Comparison of ENCODE assay signal across 8 cellular contexts in the genomic region with DNA sequence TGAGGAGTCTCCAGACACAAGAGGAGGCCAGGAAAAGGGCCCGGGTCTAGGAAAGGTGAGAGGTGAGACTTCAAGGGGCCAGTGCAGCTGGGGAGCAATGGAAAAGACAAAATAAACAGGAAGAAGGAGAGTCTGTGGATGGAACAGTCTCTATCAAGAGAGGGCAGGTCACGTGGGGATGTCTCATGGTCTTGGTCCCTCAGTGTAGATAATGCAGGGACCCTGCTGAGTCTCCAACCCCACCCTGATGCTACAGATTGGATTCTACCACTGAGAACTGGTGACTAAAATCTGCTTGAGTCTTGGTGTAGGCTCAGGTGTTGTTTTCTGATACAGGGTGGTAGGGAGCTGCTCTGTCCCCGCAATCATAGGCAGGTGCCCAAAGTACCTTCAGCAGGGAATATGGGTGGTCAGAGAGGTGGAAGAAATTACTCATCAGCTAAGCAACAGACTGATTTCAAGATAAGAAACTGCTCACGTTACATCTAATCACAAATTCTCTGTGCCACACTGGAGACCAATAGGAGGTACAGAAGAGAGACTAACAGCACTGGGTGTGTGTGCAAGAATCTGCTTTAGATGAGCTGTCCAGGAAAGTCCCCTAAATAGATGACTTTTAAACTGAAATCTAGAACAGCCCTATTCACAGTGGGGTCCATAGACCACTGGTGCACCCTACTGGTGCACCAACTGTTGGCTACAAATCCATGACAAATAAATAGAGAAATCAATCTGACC.
DNase-seq lines count a peak whose midpoint lies in the region; ATAC-seq and TF ChIP-seq lines count a peak whose summit lies in the region.

No MANE protein-coding gene starts in this region.

- H3K4me2 ChIP-seq in PC-9 (no peak overlapping the region), hepatocyte (no peak overlapping the region)

- no peak overlapping the region for H3K4me3 ChIP-seq in PC-9
- H3K4me3 ChIP-seq in hepatocyte = no peak overlapping the region

- H3K9me3 ChIP-seq in PC-9 (ENCODE audit: insufficient read depth, low read depth) (no peaks in the 10 kb centered on the region), hepatocyte (ENCODE audit: low read depth) (no peaks in the 10 kb centered on the region)

- H2AFZ ChIP-seq in PC-9 = no peak overlapping the region
- no peak overlapping the region for H2AFZ ChIP-seq in hepatocyte

- DNase-seq in EL (peak; percentile 17), PC-9 (peak; percentile 23 to 48), hepatocyte (ENCODE audit: low spot score) (no peak), UCSD-AML1 (lab: John Stamatoyannopoulos, UW; ENCODE audit: unreplicated experiment) (no peak), NCI-H2081 treated with DMSO at 0.1 percent for 48 hours (lab: John Stamatoyannopoulos, UW) (no peak), NCI-H2029 (lab: John Stamatoyannopoulos, UW) (no peak), NCI-H2107 treated with DMSO at 0.1 percent for 48 hours (lab: John Stamatoyannopoulos, UW; ENCODE audit: unreplicated experiment) (no peak)

- POLR2A ChIA-PET in PC-9 (lab: Charles Lee; ENCODE audit: unreplicated experiment) = no interaction called here

- CTCF ChIA-PET in PC-9 (lab: Charles Lee) = interaction anchor here (0.6 to 0.9 kb wide), 3 partner anchors 82 to 111 kb away, joined by 4 to 9 read pairs (median 4); no protein-coding TSS in a partner anchor

- H3K36me3 ChIP-seq in PC-9 (ENCODE audit: low read depth) = no peaks in the 10 kb centered on the region
- H3K36me3 ChIP-seq in hepatocyte (replicated peaks; ENCODE audit: insufficient read depth, low read depth) = no peaks in the 10 kb centered on the region

- no TSS peak for BruUV-seq in PC-9 (replicated peaks; lab: Mats Ljungman, UMichigan)

- peak; percentile 76 for ATAC-seq in GM21619 (IDR thresholded peaks at IDR 0.05; ENCODE audit: unreplicated experiment)

- H3K27me3 ChIP-seq in PC-9 (ENCODE audit: insufficient read depth, low read depth) = no peaks in the 10 kb centered on the region
- no peaks in the 10 kb centered on the region for H3K27me3 ChIP-seq in hepatocyte

- H3K79me2 ChIP-seq in PC-9 (ENCODE audit: low read depth) (no peaks in the 10 kb centered on the region), hepatocyte (no peaks in the 10 kb centered on the region)

- H3K9me2 ChIP-seq in PC-9 (ENCODE audit: insufficient read depth) (no peaks in the 10 kb centered on the region), hepatocyte (replicated peaks; ENCODE audit: insufficient read depth) (no peaks in the 10 kb centered on the region)

- intact Hi-C loops in PC-9 (cut with micrococcal nuclease; ENCODE audit: unreplicated experiment) = loop anchor here (1.0 to 10.0 kb wide), 2 partner anchors 110 to 450 kb away; no protein-coding TSS in a partner anchor

- TF ChIP-seq CTCF in PC-9 (conservative IDR thresholded peaks at IDR 0.05) (peak; percentile 44), hepatocyte (IDR thresholded peaks at IDR 0.05; ENCODE audit: poor library complexity) (peak; percentile 8)

- H3F3A ChIP-seq in PC-9 (ENCODE audit: insufficient read depth, low read depth) = no peaks in the 10 kb centered on the region

- H3K4me1 ChIP-seq in PC-9 (replicated peaks; ENCODE audit: insufficient read depth) = peaks cover 10% of the 10 kb centered on the region; the same call in 1 of the 2 replicates
- no peaks in the 10 kb centered on the region for H3K4me1 ChIP-seq in hepatocyte (ENCODE audit: insufficient read depth)

- H4K20me1 ChIP-seq in PC-9 (ENCODE audit: insufficient read depth) (no peaks in the 10 kb centered on the region), hepatocyte (ENCODE audit: insufficient read depth, poor library complexity, severe bottlenecking) (no peaks in the 10 kb centered on the region)

- H3K27ac ChIP-seq in PC-9 = no peak overlapping the region
- H3K27ac ChIP-seq in hepatocyte = no peak overlapping the region

- 74% methylated on average over 4 of the region's 4 CpGs for WGBS in hepatocyte (ENCODE audit: low lambda C conversion rate, missing lambda C conversion rate)

Comparison
In these comparisons a context has a peak if more than half of its experiments do, and no peak if none do; other contexts are left out.
1. DNase-seq: peak in EL (single experiment) and PC-9 (2 of 2); none in hepatocyte (single experiment), UCSD-AML1 (single experiment), NCI-H2081 treated with DMSO at 0.1 percent for 48 hours (single experiment), NCI-H2029 (single experiment) and NCI-H2107 treated with DMSO at 0.1 percent for 48 hours (single experiment).